Comparison of ENCODE assay signal across 21 cellular contexts in genomic region chr15:35068861-35069260, GRCh38. TPM values are rescaled to one million over a fixed set of nuclear protein-coding genes. Genes with fewer than 3 reads are reported as not detected.
"Had no signal": no experiment of that assay in that cellular context is flagged by ENCODE, and none has a peak within 500 bp of the region (broad histone marks: within the 10 kb centered on the region; RNA-seq: fewer than 3 reads in every experiment).

No MANE protein-coding gene starts in this region.

- FAIRE-seq: keratinocyte had no signal

- H3K4me3 ChIP-seq: colonic mucosa, upper lobe of right lung had no signal

- H3K4me1 ChIP-seq: colonic mucosa, upper lobe of right lung had no signal

- DNase-seq: activated CD4-positive, alpha-beta memory T cell treated with anti-CD3 and anti-CD28 coated beads for 36 hours; activated CD4-positive, alpha-beta T cell treated with anti-CD3 and anti-CD28 coated beads for 4 hours; activated naive CD4-positive, alpha-beta T cell; activated naive CD8-positive, alpha-beta T cell treated with anti-CD3 and anti-CD28 coated beads for 36 hours; activated T-cell treated with anti-CD3 and anti-CD28 coated beads for 4 hours; amniotic stem cell; colonic mucosa; endodermal cell; foreskin melanocyte; naive B cell; retina; stimulated activated CD8-positive, alpha-beta memory T cell treated with anti-CD3 and anti-CD28 coated beads, Interleukin-4, amount 100 ng/mL, for 48 hours; stimulated activated naive CD4-positive, alpha-beta T cell; SW 1271; upper lobe of right lung had no signal

- H3K36me3 ChIP-seq: colonic mucosa, upper lobe of right lung had no signal

- H3K9me3 ChIP-seq: colonic mucosa, upper lobe of right lung had no signal

- H3K27ac ChIP-seq: colonic mucosa, epithelial cell of prostate, upper lobe of right lung had no signal

- H3K27me3 ChIP-seq: colonic mucosa, upper lobe of right lung had no signal

RNA-seq across cellular contexts. Expression of gene NANOGP8, which starts 16.2 kb away (rescaled TPM):
- total RNA-seq: activated CD4-positive, alpha-beta memory T cell treated with anti-CD3 and anti-CD28 coated beads for 36 hours; activated naive CD8-positive, alpha-beta T cell treated with anti-CD3 and anti-CD28 coated beads for 36 hours; activated T-helper 17 cell treated with anti-CD3 and anti-CD28 coated beads, Interleukin-2, amount 50 U/mL, for 72 hours; cardiac septum; colonic mucosa; lung microvascular endothelial cell; T-helper 2 cell treated with Interferon-gamma antibody and Interleukin-4, amounts not matched to agents 100 ng/mL and 5 ng/mL, for 36 hours; upper lobe of right lung had no signal
- polyA plus RNA-seq: keratinocyte had no signal
